Comparison of ENCODE assay signal across 8 cellular contexts in the genomic region with DNA sequence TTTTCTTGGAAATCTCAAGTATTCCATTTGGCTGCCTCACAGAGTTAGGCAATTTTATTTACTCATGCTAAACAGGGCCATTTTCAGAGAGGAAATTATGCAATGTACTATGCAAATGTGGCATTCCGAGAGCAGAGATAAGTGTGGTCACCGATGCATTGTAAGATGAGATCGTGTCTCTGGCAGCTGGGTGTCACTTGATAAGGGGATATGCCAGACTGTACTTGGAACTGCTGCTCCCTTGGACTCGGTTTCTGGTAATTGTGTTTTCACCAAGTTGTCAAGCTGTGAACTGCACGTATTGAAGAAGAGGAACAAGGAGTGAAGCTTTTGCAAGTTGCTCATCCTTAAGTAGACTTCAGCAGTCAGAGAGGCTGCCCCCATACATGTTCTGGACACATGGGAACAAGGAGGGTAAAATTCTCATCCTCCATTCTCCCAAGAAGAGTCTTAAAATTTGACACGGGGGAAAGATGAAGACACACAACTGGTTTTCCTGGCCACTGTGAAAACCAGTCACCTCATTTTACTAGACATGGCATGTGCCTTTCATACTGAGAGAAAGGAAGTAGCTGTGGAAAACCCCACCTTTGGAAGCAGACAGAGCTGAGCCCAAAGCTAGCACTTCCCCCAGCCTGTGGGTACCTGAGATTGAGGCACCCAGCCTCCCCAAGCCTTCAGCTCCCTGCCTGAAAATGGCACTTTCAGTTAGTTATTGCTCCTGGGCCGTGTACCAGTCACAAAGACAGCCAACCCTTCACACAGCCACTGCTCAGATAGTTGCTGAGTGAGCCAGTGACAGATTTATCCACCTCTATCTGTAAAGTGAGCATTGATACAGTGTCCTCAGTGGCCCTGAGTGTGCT.
A peak's percentile ranks its signal among the peaks of the same experiment; 100 is the strongest.
DNase-seq lines count a peak whose midpoint lies in the region; ATAC-seq, FAIRE-seq and TF ChIP-seq lines count a peak whose summit lies in the region.

No MANE protein-coding gene starts in this region.

- no peak for TF ChIP-seq POLR2A in endothelial cell of umbilical vein (IDR thresholded peaks at IDR 0.05; ENCODE audit: low read depth, low read length)

- H3K27ac ChIP-seq in KMS-11 (peak overlapping the region; percentile 47), endothelial cell of umbilical vein (ENCODE audit: insufficient read depth, low read depth, low read length) (no peak overlapping the region)
- no peak overlapping the region for H3K27ac ChIP-seq in naive thymus-derived CD4-positive, alpha-beta T cell (ENCODE audit: low read depth, low read length)

- peak overlapping the region; percentile 15; the same call in 1 of the 2 replicates for H2AFZ ChIP-seq in KMS-11 (ENCODE audit: low read depth)
- H2AFZ ChIP-seq in endothelial cell of umbilical vein (ENCODE audit: low read depth, low read length) = no peak overlapping the region

- POLR2A ChIA-PET in endothelial cell of umbilical vein (lab: Charles Lee) = no interaction called here
- POLR2A ChIA-PET in naive thymus-derived CD4-positive, alpha-beta T cell (lab: Charles Lee) = no interaction called here

- no peaks in the 10 kb centered on the region for H3K27me3 Mint-ChIP-seq in naive thymus-derived CD4-positive, alpha-beta T cell

- no peak overlapping the region for H3K4me3 ChIP-seq in KMS-11 (IDR thresholded peaks at IDR 0.05; ENCODE audit: insufficient read depth, low read depth, low read length)
- no peak overlapping the region for H3K4me3 ChIP-seq in endothelial cell of umbilical vein (replicated peaks in 1 of 3; ENCODE audit: insufficient read depth in 1 of 3, low read depth in 1 of 3, low read length in 3 of 3)
- H3K4me3 ChIP-seq in naive thymus-derived CD4-positive, alpha-beta T cell (ENCODE audit: low read length) = no peak overlapping the region

- no peaks in the 10 kb centered on the region for H4K20me1 ChIP-seq in KMS-11 (ENCODE audit: insufficient read depth)
- no peaks in the 10 kb centered on the region for H4K20me1 ChIP-seq in endothelial cell of umbilical vein (replicated peaks; ENCODE audit: control insufficient read depth, extremely low read depth, insufficient read depth, low read length)

- H3K36me3 Mint-ChIP-seq in naive thymus-derived CD4-positive, alpha-beta T cell = peaks cover 0 to 27% (median 6%) of the 10 kb centered on the region in 5 donors

- H3K4me2 ChIP-seq in KMS-11 = peak overlapping the region; percentile 72
- H3K4me2 ChIP-seq in endothelial cell of umbilical vein (ENCODE audit: insufficient read depth, low read length) = no peak overlapping the region

- DNase-seq in GM10266 (ENCODE audit: extremely low spot score) (peak; percentile 60), SKM-1 (lab: John Stamatoyannopoulos, UW; ENCODE audit: unreplicated experiment) (peak; percentile 59), endothelial cell of umbilical vein (ENCODE audit: low read depth, low spot score) (peak; percentile 56), DMS114 treated with DMSO at 0.1 percent for 48 hours (lab: John Stamatoyannopoulos, UW; ENCODE audit: unreplicated experiment) (no peak), SHP77 (lab: John Stamatoyannopoulos, UW) (no peak)
- DNase-seq in naive thymus-derived CD4-positive, alpha-beta T cell = peak in 3 of 9 donors; percentile 10 to 35 (median 28)

- intact Hi-C loops in endothelial cell of umbilical vein (cut with micrococcal nuclease) = no loop called here
- intact Hi-C loops in naive thymus-derived CD4-positive, alpha-beta T cell (cut with micrococcal nuclease) = loop anchor here in 1 of 2 donors (1.0 to 5.0 kb wide), 2 partner anchors 9 to 127 kb away; no protein-coding TSS in a partner anchor

- H3K4me3 Mint-ChIP-seq in naive thymus-derived CD4-positive, alpha-beta T cell = peak overlapping the region in 8 of 10 donors; percentile 5 to 78 (median 32)

- H3K36me3 ChIP-seq in KMS-11 (ENCODE audit: insufficient read depth) (no peaks in the 10 kb centered on the region), endothelial cell of umbilical vein (ENCODE audit: control insufficient read depth in 2 of 2, extremely low read depth in 1 of 2, insufficient read depth in 2 of 2, low read length in 2 of 2) (no peaks in the 10 kb centered on the region)
- no peaks in the 10 kb centered on the region for H3K36me3 ChIP-seq in naive thymus-derived CD4-positive, alpha-beta T cell (ENCODE audit: control insufficient read depth in 2 of 3, insufficient read depth in 3 of 3, low read length in 3 of 3)

- H3K79me2 ChIP-seq in KMS-11 (ENCODE audit: insufficient read depth, low read depth) = no peaks in the 10 kb centered on the region
- H3K79me2 ChIP-seq in endothelial cell of umbilical vein (ENCODE audit: control insufficient read depth, insufficient read depth, low read length) = no peaks in the 10 kb centered on the region

- no peaks in the 10 kb centered on the region for H3K9me3 Mint-ChIP-seq in naive thymus-derived CD4-positive, alpha-beta T cell

- peaks cover 25 to 75% (median 27%) of the 10 kb centered on the region in 7 donors for H3K4me1 Mint-ChIP-seq in naive thymus-derived CD4-positive, alpha-beta T cell

- dilution Hi-C loops in endothelial cell of umbilical vein (cut with MboI; ENCODE audit: extremely low pct_ligation_motif_present, low sequenced_read_pairs) = no loop called here

- TF ChIP-seq CTCF in GM10266 (IDR thresholded peaks at IDR 0.05; ENCODE audit: control insufficient read depth, insufficient read depth, low read depth, missing control alignments) (no peak), KMS-11 (conservative IDR thresholded peaks at IDR 0.05; ENCODE audit: low read depth, low read length) (no peak), endothelial cell of umbilical vein (IDR thresholded peaks at IDR 0.05; ENCODE audit: extremely low read depth in 1 of 2, insufficient read depth in 1 of 2, low read depth in 1 of 2, low read length in 2 of 2) (no peak)

- H3K9ac ChIP-seq in KMS-11 (peak overlapping the region; percentile 4; the same call in 1 of the 2 replicates), endothelial cell of umbilical vein (replicated peaks; ENCODE audit: extremely low read depth, insufficient read depth, low read length) (no peak overlapping the region)

- no peaks in the 10 kb centered on the region for H3K9me3 ChIP-seq in endothelial cell of umbilical vein (replicated peaks; ENCODE audit: control insufficient read depth, insufficient read depth, low read length)
- no peaks in the 10 kb centered on the region for H3K9me3 ChIP-seq in naive thymus-derived CD4-positive, alpha-beta T cell (ENCODE audit: control insufficient read depth in 2 of 3, low read length in 3 of 3)

- H3K4me1 ChIP-seq in KMS-11 (ENCODE audit: low read depth, poor library complexity, severe bottlenecking) = peaks cover 52% of the 10 kb centered on the region
- H3K4me1 ChIP-seq in endothelial cell of umbilical vein (ENCODE audit: control insufficient read depth, extremely low read depth, insufficient read depth, low read length) = peaks cover 17% of the 10 kb centered on the region
- H3K4me1 ChIP-seq in naive thymus-derived CD4-positive, alpha-beta T cell (ENCODE audit: control insufficient read depth in 2 of 2, insufficient read depth in 2 of 2, low read length in 2 of 2) = peaks cover 16 to 18% of the 10 kb centered on the region in 2 donors

- BruUV-seq in endothelial cell of umbilical vein (replicated peaks; lab: Mats Ljungman, UMichigan) = no TSS peak

- peak; percentile 37 for FAIRE-seq in endothelial cell of umbilical vein (lab: Jason Lieb, UNC)

- CTCF ChIA-PET in endothelial cell of umbilical vein (lab: Charles Lee) = interaction anchor here (1.2 to 2.0 kb wide), 2 partner anchors 105 to 151 kb away, joined by 3 to 13 read pairs; a partner anchor contains a TSS
- CTCF ChIA-PET in naive thymus-derived CD4-positive, alpha-beta T cell (lab: Charles Lee) = no interaction called here

- peak overlapping the region in 7 of 9 donors; percentile 1 to 88 (median 19) for H3K27ac Mint-ChIP-seq in naive thymus-derived CD4-positive, alpha-beta T cell

- no peaks in the 10 kb centered on the region for H3K9me1 ChIP-seq in endothelial cell of umbilical vein (replicated peaks; ENCODE audit: control insufficient read depth, extremely low read depth, insufficient read depth, low read length)

- ATAC-seq in GM21723 (IDR thresholded peaks at IDR 0.05; ENCODE audit: unreplicated experiment) = peak; percentile 79
- ATAC-seq in naive thymus-derived CD4-positive, alpha-beta T cell = peak; percentile 80

- no peaks in the 10 kb centered on the region for H3K27me3 ChIP-seq in KMS-11 (ENCODE audit: insufficient read depth, low read depth)
- H3K27me3 ChIP-seq in endothelial cell of umbilical vein (ENCODE audit: control insufficient read depth in 2 of 2, insufficient read depth in 2 of 2, low read length in 2 of 2) = no peaks in the 10 kb centered on the region
- H3K27me3 ChIP-seq in naive thymus-derived CD4-positive, alpha-beta T cell (ENCODE audit: control insufficient read depth in 2 of 2, insufficient read depth in 2 of 2, low read length in 2 of 2) = no peaks in the 10 kb centered on the region

TF ChIP-seq in endothelial cell of umbilical vein, 7 proteins besides CTCF, POLR2A, EP300 and RAD21:
- TF ChIP-seq JUN (IDR thresholded peaks at IDR 0.05; ENCODE audit: borderline replicate concordance, insufficient read depth, insufficient read length, low read depth) (no peak), EZH2 (IDR thresholded peaks at IDR 0.05; ENCODE audit: borderline replicate concordance, low read depth, low read length, severe bottlenecking) (no peak), MYC (IDR thresholded peaks at IDR 0.05; ENCODE audit: low read depth, low read length) (no peak), POLR2AphosphoS5 (IDR thresholded peaks at IDR 0.05; ENCODE audit: insufficient read depth, low read depth, low read length) (no peak), FOS (IDR thresholded peaks at IDR 0.05; ENCODE audit: borderline replicate concordance, insufficient read depth, low read length) (no peak), GATA2 (IDR thresholded peaks at IDR 0.05; ENCODE audit: insufficient read depth, insufficient read length, low read depth, low read length) (no peak)
- TF ChIP-seq, protein P1, sequence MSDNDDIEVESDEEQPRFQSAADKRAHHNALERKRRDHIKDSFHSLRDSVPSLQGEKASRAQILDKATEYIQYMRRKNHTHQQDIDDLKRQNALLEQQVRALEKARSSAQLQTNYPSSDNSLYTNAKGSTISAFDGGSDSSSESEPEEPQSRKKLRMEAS (IDR thresholded peaks at IDR 0.05; ENCODE audit: insufficient read depth, insufficient read length) = no peak
TF ChIP-seq in endothelial cell of umbilical vein: peak in this region for 0.

Comparison
In these comparisons a context has a peak if more than half of its experiments do, and no peak if none do; other contexts are left out.
1. DNase-seq: peak in GM10266 (single experiment), SKM-1 (single experiment) and endothelial cell of umbilical vein (single experiment); none in DMS114 treated with DMSO at 0.1 percent for 48 hours (single experiment) and SHP77 (0 of 2).